ENCODE assay signal across 8 cellular contexts in genomic region chr19:56403764-56404704, GRCh38.
DNase-seq lines count a peak whose midpoint lies in the region; ATAC-seq and TF ChIP-seq lines count a peak whose summit lies in the region.

ZNF583 (plus strand) TSS chr19:56404332; CDS start chr19:56407115, 2,783 bp downstream.

- H3K9ac ChIP-seq in KMS-11: peak within 1 kb of the TSS; percentile 69

- H3K27me3 ChIP-seq in KMS-11 (ENCODE audit: insufficient read depth, low read depth): no peaks in the 10 kb centered on the region

- peaks cover 8% of the 10 kb centered on the region for H3K27me3 Mint-ChIP-seq in nephron progenitor cell (ENCODE audit: low read depth, poor library complexity)

- DNase-seq in DMS53 treated with DMSO at 0.1 percent for 48 hours (lab: John Stamatoyannopoulos, UW; ENCODE audit: unreplicated experiment) (peak; percentile 73), RWPE1 (ENCODE audit: low spot score) (peak; percentile 60), activated gamma-delta T cell (lab: John Stamatoyannopoulos, UW) (peak; percentile 84), fibroblast of the conjunctiva (ENCODE audit: low read depth) (peak; percentile 97), nephron progenitor cell (peak; percentile 90)
- peak; percentile 92 for DNase-seq in stimulated activated naive CD8-positive, alpha-beta T cell treated with anti-CD3 and anti-CD28 coated beads, Interleukin-15, Interleukin-2, amounts not matched to agents 100 U/mL and 50 U/mL, for 24 hours

- peak within 1 kb of the TSS; percentile 78 for H3K27ac Mint-ChIP-seq in nephron progenitor cell

- peaks cover 97% of the 10 kb centered on the region for H3K9me3 Mint-ChIP-seq in nephron progenitor cell

- H3K4me3 ChIP-seq in KMS-11 (IDR thresholded peaks at IDR 0.05; ENCODE audit: insufficient read depth, low read depth, low read length): no peak within 1 kb of the TSS

- H3K4me3 Mint-ChIP-seq in nephron progenitor cell: peak within 1 kb of the TSS; percentile 86

- no peaks in the 10 kb centered on the region for H3K79me2 ChIP-seq in KMS-11 (ENCODE audit: insufficient read depth, low read depth)

- H4K20me1 ChIP-seq in KMS-11 (ENCODE audit: insufficient read depth): no peaks in the 10 kb centered on the region

- peaks cover 97% of the 10 kb centered on the region for H3K36me3 Mint-ChIP-seq in nephron progenitor cell (ENCODE audit: low read depth)

- CTCF ChIA-PET in RWPE1 (lab: Yijun Ruan, JAX): no interaction called here

- 0 out of 2 replicates have a peak, but pooled peaks have one; percentile 15 for TF ChIP-seq CTCF in KMS-11 (conservative IDR thresholded peaks at IDR 0.05; ENCODE audit: low read depth, low read length)
- no peak for TF ChIP-seq CTCF in RWPE1 (conservative IDR thresholded peaks at IDR 0.05; ENCODE audit: low read depth)
- no peak for TF ChIP-seq CTCF in nephron progenitor cell (IDR thresholded peaks at IDR 0.05)

- POLR2A ChIA-PET in RWPE1 (lab: Yijun Ruan, JAX; ENCODE audit: low non-redundant PET): no interaction called here

- H3K27ac ChIP-seq in KMS-11: peak within 1 kb of the TSS; percentile 59
- H3K27ac ChIP-seq in RWPE1: peak within 1 kb of the TSS; percentile 81

- peaks cover 4% of the 10 kb centered on the region for H3K4me1 ChIP-seq in KMS-11 (ENCODE audit: low read depth, poor library complexity, severe bottlenecking)

- peak; percentile 71 for ATAC-seq in GM21717 (IDR thresholded peaks at IDR 0.05; ENCODE audit: unreplicated experiment)
- peak; percentile 91 for ATAC-seq in stimulated activated naive CD8-positive, alpha-beta T cell treated with anti-CD3 and anti-CD28 coated beads, Interleukin-15, Interleukin-2, amounts not matched to agents 100 U/mL and 50 U/mL, for 24 hours

- peak within 1 kb of the TSS; percentile 70 for H3K4me2 ChIP-seq in KMS-11

- H3K36me3 ChIP-seq in KMS-11 (ENCODE audit: insufficient read depth): peaks cover 9% of the 10 kb centered on the region; the same call in 1 of the 2 replicates

- H3K4me1 Mint-ChIP-seq in nephron progenitor cell: peaks cover 18% of the 10 kb centered on the region

- peak within 1 kb of the TSS; percentile 95 for H2AFZ ChIP-seq in KMS-11 (ENCODE audit: low read depth)
